In genomic region chr2:84939426-84940087, GRCh38 we compare ENCODE assay signal across 8 cellular contexts.
DNase-seq lines count a peak whose midpoint lies in the region; ATAC-seq and TF ChIP-seq lines count a peak whose summit lies in the region.

No MANE protein-coding gene starts in this region.

- no peaks in the 10 kb centered on the region for H3K36me3 ChIP-seq in NT2/D1 (ENCODE audit: insufficient read depth, insufficient read length, low read length)

- no peaks in the 10 kb centered on the region for H3K27me3 ChIP-seq in NT2/D1 (ENCODE audit: insufficient read depth, insufficient read length)

- in situ Hi-C loops in GM13976 (cut with MboI; ENCODE audit: low sequenced_read_pairs, unreplicated experiment) = loop anchor here (25.0 kb wide), 1 partner anchor 348 kb away; no protein-coding TSS in a partner anchor

- no peaks in the 10 kb centered on the region for H3K4me1 ChIP-seq in NT2/D1 (ENCODE audit: insufficient read depth, insufficient read length)

- peak overlapping the region; percentile 1 for H3K9ac ChIP-seq in NT2/D1 (ENCODE audit: insufficient read length, low read depth)

- no peaks in the 10 kb centered on the region for H3K9me3 ChIP-seq in NT2/D1 (ENCODE audit: insufficient read depth, low read length)

- no peak for TF ChIP-seq CTCF in GM13976 (IDR thresholded peaks at IDR 0.05; ENCODE audit: borderline replicate concordance, control extremely low read depth, extremely low read depth, insufficient read depth, missing control alignments)

- H3K4me3 ChIP-seq in NT2/D1 (ENCODE audit: insufficient read length, low read depth) = no peak overlapping the region

- DNase-seq in GM13976 (ENCODE audit: low spot score) (peak; percentile 73), NT2/D1 (ENCODE audit: low read depth, low spot score) (no peak), KG1 (lab: John Stamatoyannopoulos, UW) (no peak), NCI-H510A treated with DMSO at 0.1 percent for 48 hours (lab: John Stamatoyannopoulos, UW) (no peak), hippocampal formation (lab: John Stamatoyannopoulos, UW) (no peak)
- DNase-seq in activated effector memory CD4-positive, alpha-beta T cell treated with Interleukin-2 at 50 U/mL for 16 hours = peak; percentile 62
- DNase-seq in stimulated activated CD4-positive, alpha-beta T cell treated with anti-CD3 and anti-CD28 coated beads, Interleukin-12 subunit alpha, Interleukin-12 subunit beta, amount 100 ng/mL, for 4 hours = peak; percentile 44

- peak; percentile 76 for ATAC-seq in HG02610 (IDR thresholded peaks at IDR 0.05; ENCODE audit: unreplicated experiment)

Comparison
In these comparisons a context has a peak if more than half of its experiments do, and no peak if none do; other contexts are left out.
1. DNase-seq: peak in GM13976 (single experiment), activated effector memory CD4-positive, alpha-beta T cell treated with Interleukin-2 at 50 U/mL for 16 hours (single experiment) and stimulated activated CD4-positive, alpha-beta T cell treated with anti-CD3 and anti-CD28 coated beads, Interleukin-12 subunit alpha, Interleukin-12 subunit beta, amount 100 ng/mL, for 4 hours (single experiment); none in NT2/D1 (single experiment), KG1 (single experiment), NCI-H510A treated with DMSO at 0.1 percent for 48 hours (single experiment) and hippocampal formation (0 of 2).